In the genomic region with DNA sequence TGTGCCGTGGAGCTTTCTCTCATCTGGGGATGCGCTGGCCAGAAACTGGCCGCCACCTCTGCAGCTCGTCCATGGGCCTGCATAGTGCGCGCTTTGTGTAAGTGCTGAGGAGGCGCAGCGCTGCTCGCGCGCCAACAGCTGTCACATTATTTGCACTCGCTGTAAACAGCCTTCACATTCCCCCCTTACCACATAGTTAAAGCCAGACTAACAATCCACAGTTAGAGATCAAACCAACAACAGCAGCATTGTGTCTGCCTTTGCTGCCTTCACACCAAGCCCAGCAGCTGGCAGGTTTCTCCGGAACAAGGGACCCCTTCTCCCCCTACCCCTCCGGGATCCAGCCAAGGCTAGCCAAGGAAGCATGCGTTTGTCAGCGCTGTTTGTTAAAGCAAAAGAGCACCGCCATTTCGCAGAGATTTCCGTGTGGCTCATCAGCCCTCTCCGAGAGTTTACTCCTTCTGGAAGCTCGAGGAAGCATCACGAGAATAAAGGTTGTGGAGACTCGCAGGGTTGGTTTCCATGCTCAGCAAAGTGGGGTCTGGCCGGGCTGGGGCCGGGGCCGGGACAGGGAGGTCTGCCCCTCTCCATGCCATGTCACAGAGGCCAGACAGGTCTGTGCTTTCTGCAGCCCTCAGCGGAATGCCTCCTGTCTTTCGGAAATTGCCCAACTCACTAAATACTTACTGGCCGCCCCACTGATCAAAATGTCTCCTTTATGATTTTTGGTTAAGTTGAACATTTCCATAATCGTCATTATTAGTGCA, we compare ENCODE assay signal across 13 cellular contexts. TPM values are rescaled to one million over a fixed set of nuclear protein-coding genes. Genes with fewer than 3 reads are reported as not detected.
A peak's percentile ranks its signal among the peaks of the same experiment; 100 is the strongest.
DNase-seq lines count a peak whose midpoint lies in the region; ATAC-seq, FAIRE-seq and TF ChIP-seq lines count a peak whose summit lies in the region.
"Had no signal": no experiment of that assay in that cellular context is flagged by ENCODE, and none has a peak within 500 bp of the region (broad histone marks: within the 10 kb centered on the region; RNA-seq: fewer than 3 reads in every experiment).

No MANE protein-coding gene starts in this region.

- H3K9me3 Mint-ChIP-seq in Caco-2 (ENCODE audit: unreplicated experiment): no peaks in the 10 kb centered on the region
- peaks cover 0 to 4% (median 0%) of the 10 kb centered on the region in 8 donors for H3K9me3 Mint-ChIP-seq in CD4-positive, alpha-beta memory T cell

- DNase-seq in Caco-2 (no peak), RWPE1 (ENCODE audit: low spot score) (no peak), fibroblast of gingiva (ENCODE audit: low read depth) (peak; percentile 59), pancreas (peak in 3 of 6 donors; percentile 31 to 53 (median 39)), NOMO-1 treated with dmso at 0.1 percent for 144 hours (lab: John Stamatoyannopoulos, UW; ENCODE audit: unreplicated experiment) (no peak)
- DNase-seq in CD4-positive, alpha-beta memory T cell: no peak
- DNase-seq: activated CD4-positive, alpha-beta T cell treated with anti-CD3 and anti-CD28 coated beads for 36 hours; EL; NK-92 treated with Interleukin-12 subunit alpha and Interleukin-12 subunit beta, amount 100 ng/mL, for 24 hours had no signal

- intact Hi-C loops in Caco-2 (cut with micrococcal nuclease; ENCODE audit: unreplicated experiment): no loop called here
- intact Hi-C loops in pancreas (cut with DNase I): no loop called here
- intact Hi-C loops in CD4-positive, alpha-beta memory T cell (cut with micrococcal nuclease): no loop called here

- H3K27me3 Mint-ChIP-seq in Caco-2 (ENCODE audit: insufficient read depth, unreplicated experiment): no peaks in the 10 kb centered on the region
- H3K27me3 Mint-ChIP-seq in CD4-positive, alpha-beta memory T cell: no peaks in the 10 kb centered on the region
- H3K27me3 Mint-ChIP-seq: activated CD4-positive, alpha-beta T cell treated with anti-CD3 and anti-CD28 coated beads for 36 hours; activated naive CD8-positive, alpha-beta T cell had no signal

- 14 to 25% methylated on average over 30 of the region's 30 CpGs for WGBS in pancreas, 2 donors

- ATAC-seq in pancreas (peak; percentile 28 to 57 (median 48)), GM19395 (IDR thresholded peaks at IDR 0.05; ENCODE audit: unreplicated experiment) (no peak), GM19452 (IDR thresholded peaks at IDR 0.05; ENCODE audit: unreplicated experiment) (no peak)
- ATAC-seq: activated CD4-positive, alpha-beta T cell treated with anti-CD3 and anti-CD28 coated beads for 36 hours; mucosa of descending colon had no signal

- no peak overlapping the region for H3K4me3 Mint-ChIP-seq in Caco-2 (ENCODE audit: unreplicated experiment)
- H3K4me3 Mint-ChIP-seq in CD4-positive, alpha-beta memory T cell: peak overlapping the region in 3 of 8 donors; percentile 3 to 38 (median 13)
- H3K4me3 Mint-ChIP-seq: activated CD4-positive, alpha-beta T cell treated with anti-CD3 and anti-CD28 coated beads for 36 hours; activated naive CD8-positive, alpha-beta T cell had no signal

- CTCF ChIA-PET in Caco-2 (lab: Charles Lee) (no interaction called here), RWPE1 (lab: Yijun Ruan, JAX) (no interaction called here)
- CTCF ChIA-PET in CD4-positive, alpha-beta memory T cell (lab: Charles Lee; ENCODE audit: partially characterized antibody): no interaction called here

- H3K4me1 Mint-ChIP-seq in Caco-2 (ENCODE audit: low read depth, unreplicated experiment): peaks cover 6% of the 10 kb centered on the region
- H3K4me1 Mint-ChIP-seq in CD4-positive, alpha-beta memory T cell: peaks cover 43 to 81% (median 60%) of the 10 kb centered on the region in 4 donors

- H3K36me3 Mint-ChIP-seq in Caco-2 (ENCODE audit: insufficient read depth, unreplicated experiment): no peaks in the 10 kb centered on the region
- peaks cover 0 to 2% of the 10 kb centered on the region in 2 donors for H3K36me3 Mint-ChIP-seq in CD4-positive, alpha-beta memory T cell
- H3K36me3 Mint-ChIP-seq: activated naive CD8-positive, alpha-beta T cell had no signal

- FAIRE-seq in pancreas (lab: Jason Lieb, UNC): no peak

- H3K4me1 ChIP-seq in Caco-2 (peaks cover 21% of the 10 kb centered on the region), pancreas (peaks cover 0 to 39% (median 0%) of the 10 kb centered on the region in 3 donors)
- H3K4me1 ChIP-seq in CD4-positive, alpha-beta memory T cell (ENCODE audit: insufficient read depth, low read length): peaks cover 84% of the 10 kb centered on the region

- H3K36me3 ChIP-seq in Caco-2 (ENCODE audit: control insufficient read depth, insufficient read depth, low read length) (no peaks in the 10 kb centered on the region), pancreas (no peaks in the 10 kb centered on the region)
- H3K36me3 ChIP-seq in CD4-positive, alpha-beta memory T cell (ENCODE audit: insufficient read depth, low read length): no peaks in the 10 kb centered on the region

- H3K9me3 ChIP-seq in Caco-2: no peaks in the 10 kb centered on the region
- no peaks in the 10 kb centered on the region for H3K9me3 ChIP-seq in pancreas
- no peaks in the 10 kb centered on the region for H3K9me3 ChIP-seq in CD4-positive, alpha-beta memory T cell (ENCODE audit: control insufficient read depth in 1 of 2, low read length in 2 of 2)
- H3K9me3 ChIP-seq: mucosa of descending colon had no signal

- no peak for TF ChIP-seq CTCF in Caco-2 (IDR thresholded peaks at IDR 0.05; ENCODE audit: insufficient read depth in 1 of 2, low read depth in 1 of 2, low read length in 1 of 2, severe bottlenecking in 1 of 2, unreplicated experiment in 1 of 2)
- TF ChIP-seq CTCF in RWPE1 (conservative IDR thresholded peaks at IDR 0.05; ENCODE audit: low read depth): no peak
- no peak for TF ChIP-seq CTCF in pancreas (IDR thresholded peaks at IDR 0.05)

- H3K4me3 ChIP-seq in Caco-2 (ENCODE audit: low read depth, low read length) (no peak overlapping the region), pancreas (no peak overlapping the region)
- no peak overlapping the region for H3K4me3 ChIP-seq in CD4-positive, alpha-beta memory T cell (ENCODE audit: low read length in 2 of 2)
- H3K4me3 ChIP-seq: mucosa of descending colon had no signal

- H3K27me3 ChIP-seq in Caco-2 (replicated peaks; ENCODE audit: control insufficient read depth, insufficient read depth, low read length) (no peaks in the 10 kb centered on the region), pancreas (peaks cover 0 to 9% (median 0%) of the 10 kb centered on the region in 4 donors)
- H3K27me3 ChIP-seq in CD4-positive, alpha-beta memory T cell (ENCODE audit: insufficient read depth, low read length): no peaks in the 10 kb centered on the region

- POLR2A ChIA-PET in Caco-2 (lab: Charles Lee): no interaction called here
- POLR2A ChIA-PET in RWPE1 (lab: Yijun Ruan, JAX; ENCODE audit: low non-redundant PET): no interaction called here
- POLR2A ChIA-PET in CD4-positive, alpha-beta memory T cell (lab: Charles Lee; ENCODE audit: partially characterized antibody): interaction anchor here (0.8 to 2.0 kb wide), 3 partner anchors 8 to 67 kb away, joined by 3 to 12 read pairs (median 7); a partner anchor contains a TSS

- H3K27ac ChIP-seq in RWPE1 (peak overlapping the region; percentile 82), pancreas (peak overlapping the region; percentile 17 to 71 (median 60))
- H3K27ac ChIP-seq in CD4-positive, alpha-beta memory T cell (ENCODE audit: low read depth, low read length): no peak overlapping the region

- BruUV-seq in Caco-2 (replicated peaks; lab: Mats Ljungman, UMichigan): no TSS peak

- peak overlapping the region; percentile 55 for H3K27ac Mint-ChIP-seq in Caco-2 (ENCODE audit: unreplicated experiment)
- H3K27ac Mint-ChIP-seq in CD4-positive, alpha-beta memory T cell: peak overlapping the region in 2 of 7 donors; percentile 13 to 32
- H3K27ac Mint-ChIP-seq: activated CD4-positive, alpha-beta T cell treated with anti-CD3 and anti-CD28 coated beads for 36 hours; activated naive CD8-positive, alpha-beta T cell had no signal

RNA-seq across cellular contexts. Expression of a gene that starts 11.0 kb away (rescaled TPM):
- total RNA-seq in Caco-2 (2022) (16.2 and 18.6 TPM in 2 replicates), pancreas (10 to 100 TPM in 5 of 6 donors, 1 to 10 TPM in 1; 9.8 to 18.4 (median 13.2) TPM)
- 10 to 100 TPM in 1 of 2 donors, 1 to 10 TPM in 1; 6.3 to 14.3 TPM for polyA plus RNA-seq in pancreas
- 10 to 100 TPM; 47.1 to 48.7 TPM for total RNA-seq in CD4-positive, alpha-beta memory T cell
- 1 to 10 TPM; 1.9 to 7.0 TPM for polyA plus RNA-seq in CD4-positive, alpha-beta memory T cell

Comparison
In these comparisons a context has a peak if more than half of its experiments do, and no peak if none do; other contexts are left out.
1. ATAC-seq: peak in pancreas (4 of 4); none in GM19395 (single experiment) and GM19452 (single experiment).